Comparison of ENCODE assay signal across 1 cellular context in the genomic region with DNA sequence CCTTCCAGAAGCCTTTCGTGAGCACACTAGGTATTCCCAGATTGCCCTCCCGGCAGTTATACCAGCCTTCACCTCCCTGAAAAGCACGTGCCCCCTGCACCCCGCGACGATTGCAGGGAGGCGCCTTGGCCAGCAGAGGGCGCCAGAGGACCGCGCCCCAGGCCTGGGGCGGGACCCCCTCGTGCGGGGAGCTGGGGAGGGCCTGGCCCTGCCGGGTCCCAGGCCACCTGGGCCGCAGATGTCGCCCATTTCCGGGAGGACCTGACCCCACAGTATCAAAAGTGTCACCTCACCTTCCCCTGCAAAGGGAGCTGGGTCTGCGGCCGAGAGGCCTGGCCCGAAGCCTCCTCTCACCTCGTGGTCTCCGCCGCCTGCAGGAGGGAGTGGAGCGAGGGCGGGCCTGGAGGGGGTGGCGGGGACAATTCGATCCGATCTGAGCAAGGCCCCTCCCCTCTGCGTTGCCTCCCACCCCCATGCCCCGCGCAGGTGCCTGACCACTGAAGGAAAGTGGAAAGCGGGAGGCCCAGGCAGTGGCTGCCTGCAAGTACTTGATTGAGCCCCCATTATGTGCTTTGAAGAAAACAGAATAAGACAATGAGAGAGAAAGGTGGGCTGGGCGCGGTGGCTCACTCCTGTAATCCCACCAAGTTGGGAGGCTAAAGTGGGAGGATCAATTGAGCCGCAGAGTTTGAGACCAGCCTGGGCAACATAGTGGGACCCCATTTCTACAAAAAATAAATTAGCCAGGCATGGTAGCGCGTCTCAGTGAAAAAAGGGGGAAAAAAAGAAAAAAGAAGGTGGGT.
TF ChIP-seq lines count a peak whose summit lies in the region.

No MANE protein-coding gene starts in this region.

TF ChIP-seq in K562, 482 proteins besides CTCF, POLR2A, EP300 and RAD21 (continued from another document and continues in another):
- TF ChIP-seq, protein P1, sequence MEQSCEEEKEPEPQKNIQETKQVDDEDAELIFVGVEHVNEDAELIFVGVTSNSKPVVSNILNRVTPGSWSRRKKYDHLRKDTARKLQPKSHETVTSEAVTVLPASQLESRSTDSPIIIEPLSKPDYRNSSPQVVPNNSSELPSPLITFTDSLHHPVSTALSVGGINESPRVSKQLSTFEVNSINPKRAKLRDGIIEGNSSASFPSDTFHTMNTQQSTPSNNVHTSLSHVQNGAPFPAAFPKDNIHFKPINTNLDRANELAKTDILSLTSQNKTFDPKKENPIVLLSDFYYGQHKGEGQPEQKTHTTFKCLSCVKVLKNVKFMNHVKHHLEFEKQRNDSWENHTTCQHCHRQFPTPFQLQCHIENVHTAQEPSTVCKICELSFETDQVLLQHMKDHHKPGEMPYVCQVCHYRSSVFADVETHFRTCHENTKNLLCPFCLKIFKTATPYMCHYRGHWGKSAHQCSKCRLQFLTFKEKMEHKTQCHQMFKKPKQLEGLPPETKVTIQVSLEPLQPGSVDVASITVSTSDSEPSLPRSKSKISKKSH (CRISPR knock-in tag; IDR thresholded peaks at IDR 0.05), result no peak
- TF ChIP-seq PHF20 (IDR thresholded peaks at IDR 0.05; ENCODE audit: partially characterized antibody) (peak; percentile 48), SIN3A (IDR thresholded peaks at IDR 0.05; ENCODE audit: borderline replicate concordance in 2 of 2, control insufficient read depth in 1 of 2, low read depth in 2 of 2, low read length in 2 of 2) (peak; percentile 38 to 52; a peak in 1 of 4 replicates), ZFPM2 (CRISPR knock-in tag; IDR thresholded peaks at IDR 0.05) (no peak), HNRNPK (IDR thresholded peaks at IDR 0.05; ENCODE audit: low read depth, low read length, poor library complexity, severe bottlenecking) (no peak), ZNF699 (CRISPR knock-in tag; IDR thresholded peaks at IDR 0.05; ENCODE audit: insufficient replicate concordance) (no peak), ILF3 (IDR thresholded peaks at IDR 0.05; ENCODE audit: borderline replicate concordance) (no peak), SNRNP70 (optimal IDR thresholded peaks at IDR 0.05; ENCODE audit: low read depth, low read length) (no peak), TBL1XR1 (IDR thresholded peaks at IDR 0.05; ENCODE audit: low read length in 2 of 2) (no peak), RFX7 (CRISPR knock-in tag; IDR thresholded peaks at IDR 0.05) (no peak), TRIM25 (IDR thresholded peaks at IDR 0.05; ENCODE audit: borderline replicate concordance) (no peak), SMARCB1 (IDR thresholded peaks at IDR 0.05; ENCODE audit: insufficient read length, low read depth) (no peak), ZKSCAN3 (CRISPR knock-in tag; IDR thresholded peaks at IDR 0.05) (no peak), ZBTB26 (CRISPR knock-in tag; IDR thresholded peaks at IDR 0.05) (no peak), ASH1L (IDR thresholded peaks at IDR 0.05; ENCODE audit: borderline replicate concordance, low read depth, partially characterized antibody) (no peak), BACH1 (tag; IDR thresholded peaks at IDR 0.05) (no peak), IFI16 (CRISPR knock-in tag; IDR thresholded peaks at IDR 0.05) (no peak), RBM34 (IDR thresholded peaks at IDR 0.05; ENCODE audit: borderline replicate concordance, insufficient read depth, low read length) (no peak), PTTG1 (tag; IDR thresholded peaks at IDR 0.05; ENCODE audit: low read depth) (no peak), TEAD4 (IDR thresholded peaks at IDR 0.05; ENCODE audit: low read length) (no peak), TEAD4 (CRISPR knock-in tag; IDR thresholded peaks at IDR 0.05; ENCODE audit: borderline replicate concordance) (no peak), TOE1 (IDR thresholded peaks at IDR 0.05; ENCODE audit: borderline replicate concordance) (peak; percentile 75), TOE1 (CRISPR knock-in tag; IDR thresholded peaks at IDR 0.05; ENCODE audit: borderline replicate concordance, low read depth) (no peak), HEY1 (CRISPR knock-in tag; IDR thresholded peaks at IDR 0.05; ENCODE audit: borderline replicate concordance) (no peak), ZNF311 (CRISPR knock-in tag; IDR thresholded peaks at IDR 0.05) (no peak), NUFIP1 (IDR thresholded peaks at IDR 0.05; ENCODE audit: partially characterized antibody) (no peak), CHD1 (IDR thresholded peaks at IDR 0.05; ENCODE audit: low read length) (no peak), NCOR1 (IDR thresholded peaks at IDR 0.05) (peak; percentile 9; the same call in 1 of the 2 replicates), L3MBTL2 (IDR thresholded peaks at IDR 0.05) (peak; percentile 98)
- TF ChIP-seq, protein P2, sequence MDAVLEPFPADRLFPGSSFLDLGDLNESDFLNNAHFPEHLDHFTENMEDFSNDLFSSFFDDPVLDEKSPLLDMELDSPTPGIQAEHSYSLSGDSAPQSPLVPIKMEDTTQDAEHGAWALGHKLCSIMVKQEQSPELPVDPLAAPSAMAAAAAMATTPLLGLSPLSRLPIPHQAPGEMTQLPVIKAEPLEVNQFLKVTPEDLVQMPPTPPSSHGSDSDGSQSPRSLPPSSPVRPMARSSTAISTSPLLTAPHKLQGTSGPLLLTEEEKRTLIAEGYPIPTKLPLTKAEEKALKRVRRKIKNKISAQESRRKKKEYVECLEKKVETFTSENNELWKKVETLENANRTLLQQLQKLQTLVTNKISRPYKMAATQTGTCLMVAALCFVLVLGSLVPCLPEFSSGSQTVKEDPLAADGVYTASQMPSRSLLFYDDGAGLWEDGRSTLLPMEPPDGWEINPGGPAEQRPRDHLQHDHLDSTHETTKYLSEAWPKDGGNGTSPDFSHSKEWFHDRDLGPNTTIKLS (IDR thresholded peaks at IDR 0.05; ENCODE audit: borderline replicate concordance, low read depth), result peak; percentile 54; the same call in 1 of the 2 replicates
- TF ChIP-seq, protein P3, sequence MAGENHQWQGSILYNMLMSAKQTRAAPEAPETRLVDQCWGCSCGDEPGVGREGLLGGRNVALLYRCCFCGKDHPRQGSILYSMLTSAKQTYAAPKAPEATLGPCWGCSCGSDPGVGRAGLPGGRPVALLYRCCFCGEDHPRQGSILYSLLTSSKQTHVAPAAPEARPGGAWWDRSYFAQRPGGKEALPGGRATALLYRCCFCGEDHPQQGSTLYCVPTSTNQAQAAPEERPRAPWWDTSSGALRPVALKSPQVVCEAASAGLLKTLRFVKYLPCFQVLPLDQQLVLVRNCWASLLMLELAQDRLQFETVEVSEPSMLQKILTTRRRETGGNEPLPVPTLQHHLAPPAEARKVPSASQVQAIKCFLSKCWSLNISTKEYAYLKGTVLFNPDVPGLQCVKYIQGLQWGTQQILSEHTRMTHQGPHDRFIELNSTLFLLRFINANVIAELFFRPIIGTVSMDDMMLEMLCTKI (IDR thresholded peaks at IDR 0.05; ENCODE audit: partially characterized antibody), result no peak
- TF ChIP-seq, protein P4, sequence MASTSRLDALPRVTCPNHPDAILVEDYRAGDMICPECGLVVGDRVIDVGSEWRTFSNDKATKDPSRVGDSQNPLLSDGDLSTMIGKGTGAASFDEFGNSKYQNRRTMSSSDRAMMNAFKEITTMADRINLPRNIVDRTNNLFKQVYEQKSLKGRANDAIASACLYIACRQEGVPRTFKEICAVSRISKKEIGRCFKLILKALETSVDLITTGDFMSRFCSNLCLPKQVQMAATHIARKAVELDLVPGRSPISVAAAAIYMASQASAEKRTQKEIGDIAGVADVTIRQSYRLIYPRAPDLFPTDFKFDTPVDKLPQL (IDR thresholded peaks at IDR 0.05; ENCODE audit: extremely low read depth, insufficient read length), result no peak
- TF ChIP-seq, protein P5, sequence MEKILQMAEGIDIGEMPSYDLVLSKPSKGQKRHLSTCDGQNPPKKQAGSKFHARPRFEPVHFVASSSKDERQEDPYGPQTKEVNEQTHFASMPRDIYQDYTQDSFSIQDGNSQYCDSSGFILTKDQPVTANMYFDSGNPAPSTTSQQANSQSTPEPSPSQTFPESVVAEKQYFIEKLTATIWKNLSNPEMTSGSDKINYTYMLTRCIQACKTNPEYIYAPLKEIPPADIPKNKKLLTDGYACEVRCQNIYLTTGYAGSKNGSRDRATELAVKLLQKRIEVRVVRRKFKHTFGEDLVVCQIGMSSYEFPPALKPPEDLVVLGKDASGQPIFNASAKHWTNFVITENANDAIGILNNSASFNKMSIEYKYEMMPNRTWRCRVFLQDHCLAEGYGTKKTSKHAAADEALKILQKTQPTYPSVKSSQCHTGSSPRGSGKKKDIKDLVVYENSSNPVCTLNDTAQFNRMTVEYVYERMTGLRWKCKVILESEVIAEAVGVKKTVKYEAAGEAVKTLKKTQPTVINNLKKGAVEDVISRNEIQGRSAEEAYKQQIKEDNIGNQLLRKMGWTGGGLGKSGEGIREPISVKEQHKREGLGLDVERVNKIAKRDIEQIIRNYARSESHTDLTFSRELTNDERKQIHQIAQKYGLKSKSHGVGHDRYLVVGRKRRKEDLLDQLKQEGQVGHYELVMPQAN (IDR thresholded peaks at IDR 0.05; ENCODE audit: borderline replicate concordance), result peak; percentile 60; the same call in 1 of the 2 replicates
